In the genomic region with DNA sequence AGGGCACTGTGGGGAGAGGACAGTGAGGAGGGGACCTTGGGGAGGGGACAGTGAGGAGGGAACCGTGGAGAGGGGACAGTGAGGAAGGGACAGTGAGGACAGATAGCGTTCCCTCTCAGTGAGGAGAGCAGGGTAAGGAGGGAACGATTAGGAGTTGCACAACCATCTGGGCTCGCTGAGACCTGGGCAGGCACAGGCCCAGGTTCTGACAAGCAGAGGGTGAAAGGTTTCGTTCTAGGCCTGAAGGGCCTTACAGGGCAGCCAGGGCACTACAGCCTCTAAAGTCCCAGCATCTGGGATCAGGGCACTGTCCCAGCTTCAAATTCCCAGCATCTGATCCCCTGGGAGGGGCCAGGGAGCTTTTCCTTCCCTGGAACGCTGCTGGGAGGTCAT, we compare ENCODE assay signal across 7 cellular contexts. TPM values are rescaled to one million over a fixed set of nuclear protein-coding genes. Genes with fewer than 3 reads are reported as not detected.
A peak's percentile ranks its signal among the peaks of the same experiment; 100 is the strongest.
DNase-seq lines count a peak whose midpoint lies in the region; ATAC-seq and TF ChIP-seq lines count a peak whose summit lies in the region.
"Not testable (repeated sequence)": the region's sequence is repeated elsewhere in the genome, so short reads cannot be mapped to it uniquely, and the experiment has no call there.
"Had no signal": no experiment of that assay in that cellular context is flagged by ENCODE, and none has a peak within 500 bp of the region (broad histone marks: within the 10 kb centered on the region; RNA-seq: fewer than 3 reads in every experiment).

No MANE protein-coding gene starts in this region.

- not testable (repeated sequence) for BruUV-seq in HCT116 (replicated peaks; lab: Mats Ljungman, UMichigan)

- H3K9ac ChIP-seq in HCT116 (ENCODE audit: low read length) = not testable (repeated sequence)

- H3K4me3 ChIP-seq in HCT116 (replicated peaks in 1 of 2; ENCODE audit: low read depth in 1 of 2, low read length in 2 of 2); right lobe of liver: not testable (repeated sequence)

- TF ChIP-seq CTCF in HCT116 (IDR thresholded peaks at IDR 0.05 in 2 of 3, conservative IDR thresholded peaks at IDR 0.05 in 1 of 3; ENCODE audit: borderline replicate concordance in 1 of 3, insufficient read depth in 1 of 3, low read depth in 2 of 3, low read length in 2 of 3); right lobe of liver (IDR thresholded peaks at IDR 0.05): not testable (repeated sequence)

- DNase-seq in HCT116 (ENCODE audit: low read depth, low spot score); right lobe of liver: not testable (repeated sequence)

- H3K36me3 ChIP-seq in HCT116 (ENCODE audit: control insufficient read depth in 1 of 2, insufficient read depth in 2 of 2, low read length in 2 of 2); right lobe of liver: not testable (repeated sequence)

- H3K79me2 ChIP-seq in HCT116 (ENCODE audit: insufficient read depth, low read length) = not testable (repeated sequence)

- H3K27me3 ChIP-seq in HCT116 (ENCODE audit: insufficient read depth, low read length); right lobe of liver: not testable (repeated sequence)

- CTCF ChIA-PET in HCT116 (lab: Charles Lee) = not testable (repeated sequence)

- not testable (repeated sequence) for H3K4me2 ChIP-seq in HCT116 (ENCODE audit: low read length)

- H3K4me1 ChIP-seq in HCT116 (ENCODE audit: control insufficient read depth in 1 of 2, insufficient read depth in 2 of 2, low read length in 2 of 2); right lobe of liver: not testable (repeated sequence)

- RAD21 ChIA-PET in HCT116 (lab: Charles Lee; ENCODE audit: low non-redundant PET in 1 of 2, low total read pairs in 2 of 2, uncharacterized antibody in 2 of 2, unreplicated experiment in 2 of 2) = not testable (repeated sequence)

- not testable (repeated sequence) for TF ChIP-seq POLR2A in HCT116 (IDR thresholded peaks at IDR 0.05; ENCODE audit: borderline replicate concordance, extremely low read depth, insufficient read depth, insufficient read length); right lobe of liver (IDR thresholded peaks at IDR 0.05)

- not testable (repeated sequence) for H3K9me3 ChIP-seq in HCT116 (ENCODE audit: control insufficient read depth in 1 of 2, insufficient read depth in 1 of 2, low read depth in 1 of 2, low read length in 2 of 2); right lobe of liver

- ATAC-seq in HCT116 (peak; percentile 35; the same call in 1 of the 2 replicates), right lobe of liver (peak; percentile 67 to 97 (median 82))

- TF ChIP-seq RAD21 in HCT116 (IDR thresholded peaks at IDR 0.05; ENCODE audit: low read depth) = not testable (repeated sequence)

- 28% methylated on average over 2 of the region's 6 CpGs for WGBS in right lobe of liver (ENCODE audit: insufficient coverage, low coverage, low lambda C conversion rate, missing lambda C conversion rate)

- not testable (repeated sequence) for H4K20me1 ChIP-seq in HCT116 (ENCODE audit: insufficient read depth)

- H2AFZ ChIP-seq in HCT116 (ENCODE audit: low read depth, low read length, poor library complexity, severe bottlenecking) = not testable (repeated sequence)

- not testable (repeated sequence) for H3K27ac ChIP-seq in HCT116 (ENCODE audit: low read depth, low read length); right lobe of liver

- POLR2A ChIA-PET in HCT116 (lab: Charles Lee) = not testable (repeated sequence)

- not testable (repeated sequence) for H3K9me2 ChIP-seq in HCT116 (ENCODE audit: insufficient read depth)

- intact Hi-C loops in HCT116 (cut with micrococcal nuclease); right lobe of liver (cut with DNase I): not testable (repeated sequence)

RNA-seq across cellular contexts. Expression of gene HBZ, which starts 0.7 kb away (rescaled TPM):
- total RNA-seq in HCT116 (2021; ENCODE audit: unreplicated experiment) (not detected), right lobe of liver (under 1 TPM in 1 of 6 experiments, not detected in 5; 0.81 TPM)
- 0.14 and 0.36 TPM in 2 replicates for polyA plus RNA-seq in HCT116 (2012)
- total RNA-seq: epithelial cell of proximal tubule; heart left ventricle; LHCN-M2; natural killer cell treated with Interleukin-12 subunit alpha and Interleukin-12 subunit beta and Interleukin-15 and Interleukin-18, amount 100 ng/mL, for 72 hours; PC-3 had no signal
- polyA plus RNA-seq: heart left ventricle had no signal

RNA-seq across cellular contexts. Expression of gene HBM, which starts 12.7 kb away (rescaled TPM):
- not detected for total RNA-seq in HCT116 (2021; ENCODE audit: unreplicated experiment)
- polyA plus RNA-seq in HCT116 (2012) = not detected in 2 replicates
- 1 to 10 TPM in 4 of 6 experiments, not detected in 2; 1.1 to 8.4 (median 2.0) TPM for total RNA-seq in right lobe of liver
- total RNA-seq: epithelial cell of proximal tubule; LHCN-M2; natural killer cell treated with Interleukin-12 subunit alpha and Interleukin-12 subunit beta and Interleukin-15 and Interleukin-18, amount 100 ng/mL, for 72 hours; PC-3 had no signal
- polyA plus RNA-seq: heart left ventricle had no signal

RNA-seq across cellular contexts. Expression of gene NPRL3, which starts 14.7 kb away (rescaled TPM):
- total RNA-seq in HCT116 (2021; ENCODE audit: unreplicated experiment) (32.0 TPM), right lobe of liver (10 to 100 TPM; 12.7 to 20.0 (median 13.9) TPM)
- 28.6 and 31.5 TPM in 2 replicates for polyA plus RNA-seq in HCT116 (2012)

RNA-seq across cellular contexts. Expression of gene HBA2, which starts 19.6 kb away (rescaled TPM):
- 3.0 TPM for total RNA-seq in HCT116 (2021; ENCODE audit: unreplicated experiment)
- polyA plus RNA-seq in HCT116 (2012) = 4.4 and 6.3 TPM in 2 replicates
- 100 to 1,000 TPM in 2 of 6 experiments, 10 to 100 TPM in 4; 17.8 to 522 (median 55.9) TPM for total RNA-seq in right lobe of liver
- total RNA-seq: epithelial cell of proximal tubule; LHCN-M2; natural killer cell treated with Interleukin-12 subunit alpha and Interleukin-12 subunit beta and Interleukin-15 and Interleukin-18, amount 100 ng/mL, for 72 hours; PC-3 had no signal

RNA-seq across cellular contexts. Expression of gene HBA1, which starts 23.4 kb away (rescaled TPM):
- 4.9 TPM for total RNA-seq in HCT116 (2021; ENCODE audit: unreplicated experiment)
- 0.50 and 2.7 TPM in 2 replicates for polyA plus RNA-seq in HCT116 (2012)
- total RNA-seq in right lobe of liver = 100 to 1,000 TPM in 3 of 6 experiments, 10 to 100 TPM in 1, 1 to 10 TPM in 2; 8.0 to 789 (median 84.3) TPM
- total RNA-seq: epithelial cell of proximal tubule, LHCN-M2, PC-3 had no signal
